Comparison of ENCODE assay signal across 14 cellular contexts in genomic region chr4:82741188-82741587, GRCh38. TPM values are rescaled to one million over a fixed set of nuclear protein-coding genes. Genes with fewer than 3 reads are reported as not detected.
DNase-seq lines count a peak whose midpoint lies in the region; ATAC-seq and TF ChIP-seq lines count a peak whose summit lies in the region.
"Had no signal": no experiment of that assay in that cellular context is flagged by ENCODE, and none has a peak within 500 bp of the region (broad histone marks: within the 10 kb centered on the region; RNA-seq: fewer than 3 reads in every experiment).

No MANE protein-coding gene starts in this region.

- ATAC-seq in left colon: no peak

- no peak overlapping the region for H3K4me2 ChIP-seq in mesendoderm (ENCODE audit: low read length)

- POLR2A ChIA-PET in HEK293T (lab: Yijun Ruan, JAX): no interaction called here

- peak overlapping the region; percentile 8 for H3K27ac ChIP-seq in caudate nucleus (ENCODE audit: low read depth, low read length)
- no peak overlapping the region for H3K27ac ChIP-seq in mesendoderm (ENCODE audit: low read depth, low read length)

- H3K4me1 ChIP-seq in mesendoderm (ENCODE audit: control insufficient read depth, low read depth, low read length): peaks cover 8% of the 10 kb centered on the region
- H3K4me1 ChIP-seq in HAP-1: no peaks in the 10 kb centered on the region; the same call in 1 of the 2 replicates

- no peak overlapping the region for H4K5ac ChIP-seq in mesendoderm (ENCODE audit: low read length)

- no peak overlapping the region for H3K18ac ChIP-seq in mesendoderm (ENCODE audit: low read length)

- H3K56ac ChIP-seq in mesendoderm (ENCODE audit: low read length): no peak overlapping the region

- no peak overlapping the region for H4K8ac ChIP-seq in mesendoderm (ENCODE audit: low read depth, low read length)

- H3K36me3 ChIP-seq in mesendoderm (ENCODE audit: control insufficient read depth, insufficient read depth, low read length): no peaks in the 10 kb centered on the region
- H3K36me3 ChIP-seq in HAP-1 (replicated peaks): no peaks in the 10 kb centered on the region

- in situ Hi-C loops in SK-MEL-5 (cut with HindIII; ENCODE audit: low pct_unique_long_range_greater_than_20kb, low sequenced_read_pairs) (no loop called here), HAP-1 (cut with MboI; ENCODE audit: low sequenced_read_pairs) (no loop called here)

- no peak overlapping the region for H2BK120ac ChIP-seq in mesendoderm (ENCODE audit: low read depth, low read length)

- no peak overlapping the region for H3K9ac ChIP-seq in mesendoderm (ENCODE audit: low read length)

- H3K9me3 ChIP-seq in HAP-1: no peaks in the 10 kb centered on the region

- H3K79me2 ChIP-seq in mesendoderm (ENCODE audit: control insufficient read depth, insufficient read depth, low read length): no peaks in the 10 kb centered on the region

- no peak overlapping the region for H3K23ac ChIP-seq in mesendoderm (ENCODE audit: low read length)

- CTCF ChIA-PET in HEK293T (lab: Yijun Ruan, JAX): interaction anchor here (0.6 to 0.7 kb wide), 2 partner anchors 43 to 50 kb away, joined by 3 read pairs; no protein-coding TSS in a partner anchor

- no peak overlapping the region for H2BK5ac ChIP-seq in mesendoderm (ENCODE audit: low read length)

- peak overlapping the region; percentile 29 for H3K4ac ChIP-seq in mesendoderm (ENCODE audit: low read depth, low read length)

- DNase-seq in SK-MEL-5 (ENCODE audit: low read depth, low spot score) (peak; percentile 4), caudate nucleus (lab: John Stamatoyannopoulos, UW) (peak in 1 of 61 donors; percentile 3), mesendoderm (no peak), pons (ENCODE audit: low spot score) (peak; percentile 59), HAP-1 (ENCODE audit: low spot score in 2 of 2) (no peak), left colon (no peak), HEK293T (ENCODE audit: extremely low spot score) (no peak)
- DNase-seq: 8988T; ACHN; Calu3; CD4-positive, alpha-beta T cell; DMS 273 treated with DMSO at 0.1 percent for 48 hours; HCEC 1CT had no signal

- H3K4me3 ChIP-seq in mesendoderm (ENCODE audit: low read length) (no peak overlapping the region), HAP-1 (no peak overlapping the region)

- H3K27me3 ChIP-seq in mesendoderm (ENCODE audit: insufficient read depth, low read length, poor library complexity): no peaks in the 10 kb centered on the region
- H3K27me3 ChIP-seq in HAP-1 (ENCODE audit: low read depth): no peaks in the 10 kb centered on the region

- H3K79me1 ChIP-seq in mesendoderm (ENCODE audit: low read length): no peaks in the 10 kb centered on the region

- H2BK15ac ChIP-seq in mesendoderm (replicated peaks; ENCODE audit: low read depth): no peak overlapping the region

- WGBS in mesendoderm (ENCODE audit: extremely low coverage, insufficient coverage, low lambda C conversion rate): no CpG with 5 or more reads among the region's 5 CpGs

- intact Hi-C loops in left colon (cut with DNase I, micrococcal nuclease): no loop called here

- H2AK5ac ChIP-seq in mesendoderm (ENCODE audit: low read length): no peak overlapping the region

TF ChIP-seq in HEK293T, 16 proteins besides CTCF, POLR2A, EP300 and RAD21:
- no peak for TF ChIP-seq FOXA1 (IDR thresholded peaks at IDR 0.05)
- TF ChIP-seq SUZ12 (IDR thresholded peaks at IDR 0.05): no peak
- TF ChIP-seq ZNF384 (IDR thresholded peaks at IDR 0.05): no peak
- no peak for TF ChIP-seq L3MBTL2 (conservative IDR thresholded peaks at IDR 0.05)
- no peak for TF ChIP-seq LEF1 (IDR thresholded peaks at IDR 0.05; ENCODE audit: borderline replicate concordance)
- no peak for TF ChIP-seq NFRKB (IDR thresholded peaks at IDR 0.05)

RNA-seq across cellular contexts. Expression of gene SCD5, which starts 57.4 kb away (rescaled TPM):
- total RNA-seq in SK-MEL-5 (2014; rRNA removed; shearing (Covaris generic)): 21.6 and 24.2 TPM in 2 replicates
- polyA plus RNA-seq in SK-MEL-5 (2015; cell fraction: cytosol; rRNA removed): 24.3 and 25.2 TPM in 2 replicates
- 2.5 and 4.7 TPM in 2 replicates for polyA plus RNA-seq in SK-MEL-5 (2015; cell fraction: nucleus; rRNA removed)
- 0.97 TPM for polyA plus RNA-seq in mesendoderm (2013, experiment 1 of 2)
- 0.88 TPM for polyA plus RNA-seq in mesendoderm (2013, experiment 2 of 2)
- total RNA-seq in left colon: 1 to 10 TPM in 1 of 2 donors, under 1 TPM in 1; 0.98 to 3.2 TPM
- total RNA-seq: B cell had no signal

Comparison
In these comparisons a context has a peak if more than half of its experiments do, and no peak if none do; other contexts are left out.
1. DNase-seq: peak in SK-MEL-5 (single experiment) and pons (single experiment); none in mesendoderm (single experiment), HAP-1 (0 of 2), left colon (0 of 2) and HEK293T (single experiment).